1 cellular context compared by ENCODE assay signal in the genomic region with DNA sequence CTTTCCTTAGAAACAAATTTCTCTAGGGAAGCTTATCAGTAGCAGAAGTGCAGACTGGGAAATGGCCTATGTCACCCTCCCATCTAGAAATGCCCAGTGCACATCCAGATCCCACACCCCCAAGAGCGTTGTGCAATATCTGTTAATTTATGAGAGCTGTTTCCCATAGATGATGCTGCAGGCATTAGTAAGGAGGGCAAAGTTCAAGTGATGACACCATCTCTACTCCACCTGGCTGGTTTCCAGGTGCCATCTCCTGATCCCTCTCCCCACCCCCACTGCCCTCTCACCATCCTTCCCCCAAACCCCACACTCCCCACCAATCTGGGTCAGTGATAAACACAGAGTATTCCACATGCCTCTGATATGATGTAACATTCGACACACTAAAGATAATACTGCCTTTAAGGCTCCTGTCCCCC.
TF ChIP-seq lines count a peak whose summit lies in the region.

No MANE protein-coding gene starts in this region.

TF ChIP-seq in liver, 16 proteins besides CTCF, POLR2A, EP300 and RAD21 (continued from another document):
- TF ChIP-seq TAF1 (conservative IDR thresholded peaks at IDR 0.05) (no peak), JUND (IDR thresholded peaks at IDR 0.05) (peak; percentile 93 to 96), GABPA (IDR thresholded peaks at IDR 0.05 in 1 of 2, conservative IDR thresholded peaks at IDR 0.05 in 1 of 2) (peak in 1 of 2 donors; percentile 57), RXRA (IDR thresholded peaks at IDR 0.05) (peak; percentile 92 to 94), ATF3 (IDR thresholded peaks at IDR 0.05) (peak; percentile 96), HNF4A (conservative IDR thresholded peaks at IDR 0.05) (peak; percentile 94 to 95), YY1 (IDR thresholded peaks at IDR 0.05) (peak; percentile 88), REST (IDR thresholded peaks at IDR 0.05) (peak; percentile 66), EGR1 (IDR thresholded peaks at IDR 0.05; ENCODE audit: low read depth in 2 of 2) (peak in 1 of 2 donors; percentile 74), HNF4G (IDR thresholded peaks at IDR 0.05) (peak; percentile 88), NR2F2 (IDR thresholded peaks at IDR 0.05) (peak; percentile 68), FOXA1 (IDR thresholded peaks at IDR 0.05) (no peak)
